ENCODE assay signal across 8 cellular contexts in genomic region chr19:48634036-48634342, GRCh38. TPM values are rescaled to one million over a fixed set of nuclear protein-coding genes. Genes with fewer than 3 reads are reported as not detected.
DNase-seq lines count a peak whose midpoint lies in the region; ATAC-seq and TF ChIP-seq lines count a peak whose summit lies in the region.

No MANE protein-coding gene starts in this region.

- H3K4me2 ChIP-seq in OCI-LY7 (ENCODE audit: low read length) (peak overlapping the region; percentile 97), parathyroid adenoma (ENCODE audit: low read length) (peak overlapping the region; percentile 64)

- intact Hi-C loops in Caco-2 (cut with micrococcal nuclease; ENCODE audit: unreplicated experiment) = no loop called here
- intact Hi-C loops in OCI-LY7 (cut with micrococcal nuclease; ENCODE audit: unreplicated experiment) = loop anchor here (10.0 kb wide), 1 partner anchor 861 kb away; the partner anchor contains the start of gene RPS11

- BruUV-seq in Caco-2 (replicated peaks; lab: Mats Ljungman, UMichigan) = no TSS peak
- no TSS peak for BruUV-seq in OCI-LY7 (replicated peaks; lab: Mats Ljungman, UMichigan)

- H3K4me3 ChIP-seq in Caco-2 (ENCODE audit: low read depth, low read length) (peak overlapping the region; percentile 22), OCI-LY7 (ENCODE audit: low read depth, low read length, poor library complexity, severe bottlenecking) (peak overlapping the region; percentile 76), epithelial cell of esophagus (ENCODE audit: low read length) (peak overlapping the region; percentile 29), parathyroid adenoma (ENCODE audit: low read depth, low read length) (peak overlapping the region; percentile 57)

- peak overlapping the region; percentile 93 for H3K27ac Mint-ChIP-seq in Caco-2 (ENCODE audit: unreplicated experiment)

- peaks cover 82% of the 10 kb centered on the region for H3K36me3 Mint-ChIP-seq in Caco-2 (ENCODE audit: insufficient read depth, unreplicated experiment)

- peaks cover 45% of the 10 kb centered on the region for H3K4me1 ChIP-seq in Caco-2
- peaks cover 43% of the 10 kb centered on the region for H3K4me1 ChIP-seq in OCI-LY7 (ENCODE audit: insufficient read depth, low read length, poor library complexity, severe bottlenecking)
- H3K4me1 ChIP-seq in parathyroid adenoma = peaks cover 50% of the 10 kb centered on the region

- POLR2A ChIA-PET in Caco-2 (lab: Charles Lee) = interaction anchor here (0.5 to 2.6 kb wide), 4 partner anchors 10 to 976 kb away, joined by 4 to 37 read pairs (median 13); partner anchors contain the start of genes PPP1R15A, RPL18 and SPHK2
- POLR2A ChIA-PET in OCI-LY7 (lab: Charles Lee) = interaction anchor here (1.2 to 1.8 kb wide), 2 partner anchors 15 to 17 kb away, joined by 3 to 6 read pairs; partner anchors contain the start of genes RPL18 and SPHK2

- ATAC-seq in HG02970 (IDR thresholded peaks at IDR 0.05; ENCODE audit: low FRiP score, unreplicated experiment) = no peak

- H2AFZ ChIP-seq in OCI-LY7 (ENCODE audit: low read length) = peak overlapping the region; percentile 40; the same call in 1 of the 2 replicates
- no peak overlapping the region for H2AFZ ChIP-seq in parathyroid adenoma

- H3K27ac ChIP-seq in OCI-LY7 (ENCODE audit: low read depth, low read length, poor library complexity, severe bottlenecking) (peak overlapping the region; percentile 82), parathyroid adenoma (peak overlapping the region; percentile 99)

- peaks cover 34% of the 10 kb centered on the region for H3K4me1 Mint-ChIP-seq in Caco-2 (ENCODE audit: low read depth, unreplicated experiment)

- H3K9me2 ChIP-seq in OCI-LY7 (ENCODE audit: insufficient read depth, low read length) = no peaks in the 10 kb centered on the region

- H3K79me2 ChIP-seq in OCI-LY7 (ENCODE audit: insufficient read depth, low read depth, low read length) (no peaks in the 10 kb centered on the region; the same call in 1 of the 2 replicates), parathyroid adenoma (no peaks in the 10 kb centered on the region)

- no peaks in the 10 kb centered on the region for H4K20me1 ChIP-seq in OCI-LY7 (ENCODE audit: insufficient read depth, low read length)

- H3K9me3 ChIP-seq in Caco-2 (no peaks in the 10 kb centered on the region), OCI-LY7 (ENCODE audit: low read length) (no peaks in the 10 kb centered on the region), parathyroid adenoma (ENCODE audit: control insufficient read depth, low read length) (no peaks in the 10 kb centered on the region)

- H3K4me3 Mint-ChIP-seq in Caco-2 (ENCODE audit: unreplicated experiment) = peak overlapping the region; percentile 80

- CTCF ChIA-PET in Caco-2 (lab: Charles Lee) (interaction anchor here (0.6 to 1.2 kb wide), 3 partner anchors 15 to 243 kb away, joined by 3 to 4 read pairs (median 3); partner anchors contain the start of genes KDELR1, RPL18 and SPHK2), OCI-LY7 (lab: Charles Lee; ENCODE audit: unreplicated experiment) (interaction anchor here (0.8 to 1.1 kb wide), 2 partner anchors 10 to 132 kb away, joined by 3 read pairs; no protein-coding TSS in a partner anchor)

- no peak overlapping the region for H3K9ac ChIP-seq in parathyroid adenoma

- 0 out of 2 replicates have a peak, but pooled peaks cover 1% of the 10 kb centered on the region for H3K36me3 ChIP-seq in Caco-2 (ENCODE audit: control insufficient read depth, insufficient read depth, low read length)
- peaks cover 25% of the 10 kb centered on the region; the same call in 1 of the 2 replicates for H3K36me3 ChIP-seq in OCI-LY7 (ENCODE audit: insufficient read depth, low read length)
- no peaks in the 10 kb centered on the region for H3K36me3 ChIP-seq in parathyroid adenoma (ENCODE audit: control insufficient read depth, insufficient read depth, low read length)

- H3K27me3 ChIP-seq in Caco-2 (replicated peaks; ENCODE audit: control insufficient read depth, insufficient read depth, low read length) (no peaks in the 10 kb centered on the region), parathyroid adenoma (ENCODE audit: control insufficient read depth, insufficient read depth, low read length) (no peaks in the 10 kb centered on the region)

- H3K27me3 Mint-ChIP-seq in Caco-2 (ENCODE audit: insufficient read depth, unreplicated experiment) = no peaks in the 10 kb centered on the region

- DNase-seq in Caco-2 = no peak
- DNase-seq in OCI-LY7 (ENCODE audit: low spot score) = no peak
- no peak for DNase-seq in epithelial cell of esophagus (ENCODE audit: low read depth)
- DNase-seq in dedifferentiated amniotic fluid mesenchymal stem cell (ENCODE audit: extremely low spot score) = no peak
- no peak for DNase-seq in NCI-H2029 treated with DMSO at 0.1 percent for 48 hours (lab: John Stamatoyannopoulos, UW)
- DNase-seq in NCI-H128 (lab: John Stamatoyannopoulos, UW; ENCODE audit: unreplicated experiment) = no peak

- no peak for TF ChIP-seq CTCF in Caco-2 (IDR thresholded peaks at IDR 0.05; ENCODE audit: insufficient read depth in 1 of 2, low read depth in 1 of 2, low read length in 1 of 2, severe bottlenecking in 1 of 2, unreplicated experiment in 1 of 2)
- TF ChIP-seq CTCF in OCI-LY7 (conservative IDR thresholded peaks at IDR 0.05; ENCODE audit: low read length) = no peak
- no peak for TF ChIP-seq CTCF in epithelial cell of esophagus (IDR thresholded peaks at IDR 0.05; ENCODE audit: insufficient read depth, low read depth, low read length, missing control alignments)
- TF ChIP-seq CTCF in parathyroid adenoma (IDR thresholded peaks at IDR 0.05) = no peak

- peaks cover 9% of the 10 kb centered on the region for H3K9me3 Mint-ChIP-seq in Caco-2 (ENCODE audit: unreplicated experiment)

RNA-seq across cellular contexts. Expression of gene DBP, which starts 3.2 kb away (rescaled TPM):
- total RNA-seq in Caco-2 (2022) = 17.4 and 17.7 TPM in 2 replicates
- 20.8 and 35.6 TPM in 2 replicates for total RNA-seq in OCI-LY7 (2014; rRNA removed; shearing (Covaris generic))
- 15.7 and 19.0 TPM in 2 replicates for total RNA-seq in OCI-LY7 (2022)

RNA-seq across cellular contexts. Expression of gene CA11, which starts 12.0 kb away (rescaled TPM):
- 10.5 and 15.9 TPM in 2 replicates for total RNA-seq in Caco-2 (2022)
- 2.5 and 2.7 TPM in 2 replicates for total RNA-seq in OCI-LY7 (2014; rRNA removed; shearing (Covaris generic))
- 4.6 and 10.8 TPM in 2 replicates for total RNA-seq in OCI-LY7 (2022)

RNA-seq across cellular contexts. Expression of gene SPHK2, which starts 14.7 kb away (rescaled TPM):
- total RNA-seq in Caco-2 (2022) = 134 and 140 TPM in 2 replicates
- 12.4 and 18.2 TPM in 2 replicates for total RNA-seq in OCI-LY7 (2014; rRNA removed; shearing (Covaris generic))
- total RNA-seq in OCI-LY7 (2022) = 33.3 and 34.8 TPM in 2 replicates

RNA-seq across cellular contexts. Expression of gene RPL18, which starts 15.0 kb away (rescaled TPM):
- 1,812 and 1,896 TPM in 2 replicates for total RNA-seq in Caco-2 (2022)
- total RNA-seq in OCI-LY7 (2014; rRNA removed; shearing (Covaris generic)) = 3,527 and 5,064 TPM in 2 replicates
- total RNA-seq in OCI-LY7 (2022) = 1,333 and 1,494 TPM in 2 replicates

RNA-seq across cellular contexts. Expression of gene FAM83E, which starts 19.1 kb away (rescaled TPM):
- total RNA-seq in Caco-2 (2022) = 5.8 and 6.8 TPM in 2 replicates
- 3.7 and 6.2 TPM in 2 replicates for total RNA-seq in OCI-LY7 (2014; rRNA removed; shearing (Covaris generic))
- total RNA-seq in OCI-LY7 (2022) = 3.0 and 5.6 TPM in 2 replicates

Comparison
In these comparisons a context has a peak if more than half of its experiments do, and no peak if none do; other contexts are left out.
1. H3K4me3 ChIP-seq: peak in every context shown above with its lines; median percentile 76 in OCI-LY7; 57 in parathyroid adenoma; 29 in epithelial cell of esophagus; 22 in Caco-2.